Comparison of ENCODE assay signal across 8 cellular contexts in the genomic region with DNA sequence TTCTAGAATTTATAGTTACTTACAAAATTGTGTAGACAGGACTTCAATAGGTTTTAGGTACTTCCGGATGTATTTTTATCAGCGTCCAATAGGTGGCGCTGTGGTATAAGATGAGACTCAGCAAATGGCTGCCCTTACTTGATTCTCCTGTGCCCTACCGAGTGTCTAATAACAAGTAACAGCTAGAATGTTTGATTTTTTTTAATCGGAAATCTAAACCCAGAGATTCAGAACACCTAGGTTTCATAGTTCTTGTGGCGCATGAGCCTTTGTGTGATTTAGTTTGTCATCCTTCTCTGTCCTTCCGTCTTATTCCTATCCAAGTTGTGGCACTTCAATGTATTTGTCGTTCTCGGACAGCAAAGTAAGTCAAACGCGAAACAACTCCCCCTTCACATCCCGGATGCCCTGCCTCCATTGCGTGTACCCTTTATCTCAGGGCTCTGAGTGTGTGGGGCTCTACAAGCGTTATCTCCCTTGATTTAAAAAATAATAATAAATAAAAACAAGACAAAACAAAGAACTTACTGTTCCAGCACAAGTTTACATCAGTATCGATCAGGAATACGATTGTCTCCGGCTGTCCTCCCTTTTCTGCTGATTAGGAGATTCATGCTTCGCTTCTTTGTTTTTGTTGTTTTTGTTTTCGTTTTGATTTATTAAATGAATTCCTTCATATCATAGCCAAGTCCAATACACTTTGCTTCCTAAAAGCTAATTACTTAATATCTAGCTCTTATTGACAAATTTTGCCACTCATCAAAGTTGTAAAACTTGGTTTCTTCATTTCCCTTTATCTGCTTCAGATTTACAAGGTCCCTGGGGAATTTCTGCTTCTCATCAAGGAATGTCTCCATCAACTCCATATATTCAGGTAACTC. TPM values are rescaled to one million over a fixed set of nuclear protein-coding genes. Genes with fewer than 3 reads are reported as not detected.
DNase-seq lines count a peak whose midpoint lies in the region; ATAC-seq, FAIRE-seq and TF ChIP-seq lines count a peak whose summit lies in the region.

No MANE protein-coding gene starts in this region.

- H3K9me3 ChIP-seq in SK-N-MC (ENCODE audit: low read depth, low read length) (no peaks in the 10 kb centered on the region), pancreas (no peaks in the 10 kb centered on the region), tibial artery (no peaks in the 10 kb centered on the region)

- TF ChIP-seq CTCF in HFFc6 (IDR thresholded peaks at IDR 0.05) (peak; percentile 98), glutamatergic neuron (IDR thresholded peaks at IDR 0.05; ENCODE audit: partially characterized antibody, unreplicated experiment) (peak; percentile 95), pancreas (IDR thresholded peaks at IDR 0.05) (peak; percentile 70 to 90 (median 80)), tibial artery (IDR thresholded peaks at IDR 0.05) (peak; percentile 86 to 89)

- H3K36me3 ChIP-seq in SK-N-MC (ENCODE audit: insufficient read depth, low read length), result no peaks in the 10 kb centered on the region
- H3K36me3 ChIP-seq in pancreas, result no peaks in the 10 kb centered on the region
- no peaks in the 10 kb centered on the region for H3K36me3 ChIP-seq in tibial artery

- H3K9me3 Mint-ChIP-seq in HFFc6, result no peaks in the 10 kb centered on the region
- no peaks in the 10 kb centered on the region for H3K9me3 Mint-ChIP-seq in activated naive CD4-positive, alpha-beta T cell treated with anti-CD3 and anti-CD28 coated beads, Interleukin-2, amount 50 U/mL, for 72 hours
- H3K9me3 Mint-ChIP-seq in glutamatergic neuron (ENCODE audit: unreplicated experiment), result no peaks in the 10 kb centered on the region

- peak; percentile 95 for FAIRE-seq in pancreas (lab: Jason Lieb, UNC)

- H3K4me1 ChIP-seq in pancreas (peaks cover 0 to 5% (median 0%) of the 10 kb centered on the region in 3 donors), tibial artery (peaks cover 0 to 4% (median 0%) of the 10 kb centered on the region in 4 donors)

- 2 to 3% methylated on average over 19 of the region's 19 CpGs for WGBS in pancreas, 2 donors

- H3K27ac Mint-ChIP-seq in HFFc6, result peak overlapping the region; percentile 83
- peak overlapping the region; percentile 76 to 91 for H3K27ac Mint-ChIP-seq in activated naive CD4-positive, alpha-beta T cell treated with anti-CD3 and anti-CD28 coated beads, Interleukin-2, amount 50 U/mL, for 72 hours
- H3K27ac Mint-ChIP-seq in glutamatergic neuron (ENCODE audit: unreplicated experiment), result no peak overlapping the region

- H3K4me3 ChIP-seq in SK-N-MC, result peak overlapping the region; percentile 78
- H3K4me3 ChIP-seq in pancreas, result peak overlapping the region; percentile 18 to 52 (median 41)
- H3K4me3 ChIP-seq in tibial artery, result peak overlapping the region; percentile 43 to 53

- H3K4me1 Mint-ChIP-seq in HFFc6 (ENCODE audit: low read depth) (peaks cover 17% of the 10 kb centered on the region), glutamatergic neuron (ENCODE audit: low read depth, unreplicated experiment) (peaks cover 2% of the 10 kb centered on the region)

- H3K4me3 Mint-ChIP-seq in HFFc6 (peak overlapping the region; percentile 88), glutamatergic neuron (ENCODE audit: unreplicated experiment) (peak overlapping the region; percentile 81)

- intact Hi-C loops in pancreas (cut with DNase I), result no loop called here
- intact Hi-C loops in tibial artery (cut with DNase I; ENCODE audit: low total_unique reads), result no loop called here

- DNase-seq in GM03348 (ENCODE audit: low spot score), result peak; percentile 86
- DNase-seq in HFFc6, result peak; percentile 88
- DNase-seq in NCI-H1048 (lab: John Stamatoyannopoulos, UW), result peak; percentile 57
- DNase-seq in SK-N-MC (ENCODE audit: low read depth, low spot score), result peak; percentile 98
- DNase-seq in activated naive CD4-positive, alpha-beta T cell treated with anti-CD3 and anti-CD28 coated beads, Interleukin-2, amount 50 U/mL, for 72 hours (ENCODE audit: low spot score in 2 of 2), result peak; percentile 69 to 82
- peak; percentile 62 for DNase-seq in glutamatergic neuron
- peak in 4 of 6 donors; percentile 44 to 85 (median 76) for DNase-seq in pancreas
- peak; percentile 74 to 82 for DNase-seq in tibial artery

- H3K36me3 Mint-ChIP-seq in HFFc6 (ENCODE audit: low read depth) (no peaks in the 10 kb centered on the region), glutamatergic neuron (ENCODE audit: unreplicated experiment) (no peaks in the 10 kb centered on the region)
- no peaks in the 10 kb centered on the region for H3K36me3 Mint-ChIP-seq in activated naive CD4-positive, alpha-beta T cell treated with anti-CD3 and anti-CD28 coated beads, Interleukin-2, amount 50 U/mL, for 72 hours

- no peaks in the 10 kb centered on the region for H3K27me3 ChIP-seq in pancreas
- no peaks in the 10 kb centered on the region for H3K27me3 ChIP-seq in tibial artery

- H3K9ac ChIP-seq in SK-N-MC (ENCODE audit: insufficient read length), result peak overlapping the region; percentile 73

- H3K27ac ChIP-seq in SK-N-MC (peak overlapping the region; percentile 84), pancreas (peak overlapping the region; percentile 42 to 87 (median 72)), tibial artery (peak overlapping the region; percentile 42 to 66)

- peaks cover 4% of the 10 kb centered on the region; the same call in 1 of the 2 replicates for H3K27me3 Mint-ChIP-seq in HFFc6 (ENCODE audit: insufficient read depth)
- no peaks in the 10 kb centered on the region for H3K27me3 Mint-ChIP-seq in glutamatergic neuron (ENCODE audit: unreplicated experiment)

- peak; percentile 94 for ATAC-seq in activated naive CD4-positive, alpha-beta T cell treated with anti-CD3 and anti-CD28 coated beads, Interleukin-2, amount 50 U/mL, for 72 hours
- ATAC-seq in pancreas, result peak; percentile 93 to 98 (median 97)

RNA-seq across cellular contexts. Expression of gene SLC30A5, which starts 50.7 kb away (rescaled TPM):
- 10 to 100 TPM; 55.9 to 80.7 (median 71.7) TPM for total RNA-seq in HFFc6 (2021; fragmentation: NEBNext Ultra II Directional; extraction: Animal tissue kit (Norgen Biotek cat#: 25700))
- total RNA-seq in activated naive CD4-positive, alpha-beta T cell treated with anti-CD3 and anti-CD28 coated beads, Interleukin-2, amount 50 U/mL, for 72 hours, result 10 to 100 TPM; 25.5 to 35.2 TPM
- 17.9 TPM for total RNA-seq in glutamatergic neuron (ENCODE audit: unreplicated experiment)
- total RNA-seq in pancreas, result 10 to 100 TPM; 18.2 to 37.0 (median 25.0) TPM
- polyA plus RNA-seq in pancreas, result 10 to 100 TPM; 22.6 to 32.4 TPM

Comparison
In these comparisons a context has a peak if more than half of its experiments do, and no peak if none do; other contexts are left out.
1. Peak in every context shown above with its lines: DNase-seq, ATAC-seq, H3K4me3 ChIP-seq and H3K27ac ChIP-seq.